In the genomic region with DNA sequence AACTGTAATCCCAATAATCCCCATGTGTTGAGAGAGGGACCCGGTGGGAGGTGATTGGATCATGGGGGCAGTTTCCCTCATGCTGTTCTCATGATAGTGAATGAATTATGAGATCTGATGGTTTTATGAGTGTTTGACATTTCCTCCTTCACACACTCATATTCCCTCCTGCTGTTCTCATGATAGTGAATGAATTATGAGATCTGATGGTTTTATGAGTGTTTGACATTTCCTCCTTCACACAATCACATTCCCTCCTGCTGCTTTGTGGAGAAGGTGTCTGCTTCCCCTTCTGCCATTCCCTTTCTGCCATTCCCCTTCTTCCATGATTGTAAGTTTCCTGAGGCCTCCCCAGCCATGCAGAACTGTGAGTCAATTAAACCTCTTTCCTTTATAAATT, we compare ENCODE assay signal across 13 cellular contexts. TPM values are rescaled to one million over a fixed set of nuclear protein-coding genes. Genes with fewer than 3 reads are reported as not detected.
"Had no signal": no experiment of that assay in that cellular context is flagged by ENCODE, and none has a peak within 500 bp of the region (broad histone marks: within the 10 kb centered on the region; RNA-seq: fewer than 3 reads in every experiment).

No MANE protein-coding gene starts in this region.

RNA-seq across cellular contexts. Expression of gene PAGE2, which starts 52.0 kb away (rescaled TPM):
- total RNA-seq: activated CD4-positive, alpha-beta memory T cell treated with anti-CD3 and anti-CD28 coated beads, Interleukin-2, amount 10 ng/mL, durations not matched to agents 7 days and 5 days; activated CD4-positive, alpha-beta T cell treated with anti-CD3 and anti-CD28 coated beads for 36 hours; activated CD4-positive, alpha-beta T cell treated with anti-CD3 and anti-CD28 coated beads, Interleukin-2, amount 10 ng/mL, durations not matched to agents 7 days and 5 days; activated CD8-positive, alpha-beta memory T cell treated with anti-CD3 and anti-CD28 coated beads, Interleukin-2, amount 10 ng/mL, durations not matched to agents 7 days and 5 days; activated CD8-positive, alpha-beta T cell treated with anti-CD3 and anti-CD28 coated beads, Interleukin-2, amount 10 ng/mL, durations not matched to agents 7 days and 5 days; activated naive CD8-positive, alpha-beta T cell treated with anti-CD3 and anti-CD28 coated beads, Interleukin-2, amount 10 ng/mL, durations not matched to agents 7 days and 5 days; activated T-helper 2 cell treated with anti-CD3 and anti-CD28 coated beads, Interferon-gamma antibody, Interleukin-2, Interleukin-4, amounts not matched to agents 10 μg/mL and 5 μg/mL and 100 μg/mL, durations not matched to agents 14 hours and 24 hours and 36 hours; ascending aorta; bronchial epithelial cell; cardiac muscle cell; cerebellum; WTC11 had no signal
- polyA plus RNA-seq: adipose tissue, cardiac muscle cell had no signal
